19 cellular contexts compared by ENCODE assay signal in the genomic region with DNA sequence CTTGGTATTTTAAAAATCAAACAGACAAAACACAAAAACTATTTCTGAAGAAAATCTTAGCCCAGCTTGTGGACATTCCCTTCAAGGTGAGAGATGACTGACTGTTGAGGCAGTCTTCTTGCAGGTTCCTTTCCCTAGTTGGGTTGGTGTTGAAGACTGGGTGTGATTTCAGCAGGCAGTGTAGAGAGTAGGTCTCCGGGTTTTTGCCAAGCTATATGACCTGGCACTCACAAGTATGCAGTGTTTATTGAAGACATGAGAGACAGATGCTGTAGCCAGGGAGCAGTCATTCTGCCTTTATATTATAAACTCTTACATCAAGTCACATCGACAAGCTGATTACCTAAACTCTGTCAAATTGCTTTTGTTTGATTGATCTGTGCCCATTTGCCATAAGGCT. TPM values are rescaled to one million over a fixed set of nuclear protein-coding genes. Genes with fewer than 3 reads are reported as not detected.
DNase-seq lines count a peak whose midpoint lies in the region; ATAC-seq, FAIRE-seq and TF ChIP-seq lines count a peak whose summit lies in the region.
"Had no signal": no experiment of that assay in that cellular context is flagged by ENCODE, and none has a peak within 500 bp of the region (broad histone marks: within the 10 kb centered on the region; RNA-seq: fewer than 3 reads in every experiment).

No MANE protein-coding gene starts in this region.

- no peaks in the 10 kb centered on the region for H3K9me3 ChIP-seq in A549
- H3K9me3 ChIP-seq in adipocyte (ENCODE audit: control insufficient read depth, low read length): no peaks in the 10 kb centered on the region
- H3K9me3 ChIP-seq: body of pancreas, tibial nerve had no signal

- H3K9me3 Mint-ChIP-seq in MCF 10A (ENCODE audit: unreplicated experiment): no peaks in the 10 kb centered on the region
- no peaks in the 10 kb centered on the region for H3K9me3 Mint-ChIP-seq in type B pancreatic cell
- H3K9me3 Mint-ChIP-seq: CD4-positive, alpha-beta T cell had no signal

- CTCF ChIA-PET in A549 (lab: Yijun Ruan, JAX): interaction anchor here (0.9 kb wide), 1 partner anchor 20 kb away, joined by 6 read pairs; no protein-coding TSS in a partner anchor
- CTCF ChIA-PET in MCF 10A (lab: Yijun Ruan, JAX): interaction anchor here (0.6 kb wide), 1 partner anchor 650 kb away, joined by 5 read pairs; no protein-coding TSS in a partner anchor

- TF ChIP-seq POLR2A in A549 (IDR thresholded peaks at IDR 0.05; ENCODE audit: low read length): no peak

- no peak overlapping the region for H3K9ac ChIP-seq in adipocyte (ENCODE audit: low read length)

- H3K27me3 ChIP-seq in adipocyte (replicated peaks; ENCODE audit: control insufficient read depth, insufficient read depth, low read length): no peaks in the 10 kb centered on the region
- H3K27me3 ChIP-seq: body of pancreas, tibial nerve had no signal

- no TSS peak for BruUV-seq in MCF 10A (replicated peaks; lab: Mats Ljungman, UMichigan)

- DNase-seq in A549 (ENCODE audit: low read depth in 1 of 2, low spot score in 1 of 2) (no peak), Caki2 (ENCODE audit: low read depth) (peak; percentile 14), NCI-H1930 (lab: John Stamatoyannopoulos, UW) (peak; percentile 44 to 57), adipocyte (ENCODE audit: low read depth) (peak; percentile 35), islet precursor cell (no peak), MCF 10A (ENCODE audit: unreplicated experiment) (no peak), type B pancreatic cell (ENCODE audit: extremely low spot score, unreplicated experiment) (no peak)
- DNase-seq: activated CD8-positive, alpha-beta memory T cell treated with anti-CD3 and anti-CD28 coated beads for 24 hours; activated gamma-delta T cell treated with Interleukin-2 at 50 U/mL for 16 hours; activated T-cell treated with anti-CD3 and anti-CD28 coated beads, Interleukin-2, amount 50 U/mL, for 1 hour; body of pancreas; CD4-positive, alpha-beta T cell; cerebellar nuclear complex; H7; KG1; nucleus accumbens had no signal

- in situ Hi-C loops in Caki2 (cut with HindIII; ENCODE audit: low pct_unique_long_range_greater_than_20kb, low sequenced_read_pairs): no loop called here

- H3K4me3 ChIP-seq in A549 (no peak overlapping the region), adipocyte (ENCODE audit: low read length) (no peak overlapping the region)
- H3K4me3 ChIP-seq: body of pancreas, tibial nerve had no signal

- no peak for TF ChIP-seq EP300 in A549 (IDR thresholded peaks at IDR 0.05)

- H3K4me2 ChIP-seq in A549: 0 out of 3 replicates have a peak overlapping the region, but pooled peaks have one; percentile 5

- POLR2A ChIA-PET in A549 (lab: Yijun Ruan, JAX): no interaction called here
- POLR2A ChIA-PET in MCF 10A (lab: Yijun Ruan, JAX): interaction anchor here (0.6 to 1.2 kb wide), 4 partner anchors 13 to 461 kb away, joined by 3 read pairs; no protein-coding TSS in a partner anchor

- H3K27ac ChIP-seq in A549: no peak overlapping the region
- H3K27ac ChIP-seq: body of pancreas, tibial nerve had no signal

- no peak for TF ChIP-seq RAD21 in A549 (conservative IDR thresholded peaks at IDR 0.05 in 1 of 2, IDR thresholded peaks at IDR 0.05 in 1 of 2)

- ATAC-seq in A549: peak in 1 of 2 experiments; percentile 53; a peak in 2 of 6 replicates
- ATAC-seq: body of pancreas had no signal

- no peak overlapping the region for H3K27ac Mint-ChIP-seq in MCF 10A (ENCODE audit: low read depth, unreplicated experiment)
- H3K27ac Mint-ChIP-seq in type B pancreatic cell: no peak overlapping the region
- H3K27ac Mint-ChIP-seq: CD4-positive, alpha-beta T cell had no signal

- intact Hi-C loops in MCF 10A (cut with micrococcal nuclease): no loop called here

- FAIRE-seq in A549 (lab: Jason Lieb, UNC): peak; percentile 79
- FAIRE-seq: endothelial cell of umbilical vein, TTC549 had no signal

- peaks cover 11% of the 10 kb centered on the region for H3K36me3 ChIP-seq in adipocyte (ENCODE audit: control insufficient read depth, insufficient read depth, low read length, severe bottlenecking)

- H3K27me3 Mint-ChIP-seq in MCF 10A (ENCODE audit: insufficient read depth, unreplicated experiment) (no peaks in the 10 kb centered on the region), type B pancreatic cell (no peaks in the 10 kb centered on the region)
- H3K27me3 Mint-ChIP-seq: CD4-positive, alpha-beta T cell had no signal

- H3K4me1 Mint-ChIP-seq in MCF 10A (ENCODE audit: insufficient read depth, unreplicated experiment) (no peaks in the 10 kb centered on the region), type B pancreatic cell (ENCODE audit: unreplicated experiment) (peaks cover 6% of the 10 kb centered on the region)

- H3K36me3 Mint-ChIP-seq in MCF 10A (ENCODE audit: insufficient read depth, unreplicated experiment) (no peaks in the 10 kb centered on the region), type B pancreatic cell (peaks cover 6% of the 10 kb centered on the region)

- no peak for TF ChIP-seq CTCF in A549 (IDR thresholded peaks at IDR 0.05)
- no peak for TF ChIP-seq CTCF in MCF 10A (IDR thresholded peaks at IDR 0.05; ENCODE audit: unreplicated experiment)
- no peak for TF ChIP-seq CTCF in type B pancreatic cell (conservative IDR thresholded peaks at IDR 0.05)

- H3K4me3 Mint-ChIP-seq in MCF 10A (ENCODE audit: unreplicated experiment) (no peak overlapping the region), type B pancreatic cell (no peak overlapping the region)
- H3K4me3 Mint-ChIP-seq: CD4-positive, alpha-beta T cell had no signal

- H3K4me1 ChIP-seq in A549: peaks cover 25% of the 10 kb centered on the region; the same call in 2 of the 3 replicates
- no peaks in the 10 kb centered on the region for H3K4me1 ChIP-seq in adipocyte (ENCODE audit: control insufficient read depth, insufficient read depth, low read length)
- H3K4me1 ChIP-seq: body of pancreas, tibial nerve had no signal

- WGBS in A549 (ENCODE audit: missing lambda C conversion rate): 46% methylated on average over 2 of the region's 2 CpGs

TF ChIP-seq in A549, 52 proteins besides CTCF, POLR2A, EP300 and RAD21:
- TF ChIP-seq KDM1A (IDR thresholded peaks at IDR 0.05; ENCODE audit: low read depth) (no peak), HOXB13 (CRISPR knock-in tag; IDR thresholded peaks at IDR 0.05; ENCODE audit: low read depth) (no peak), EHMT2 (IDR thresholded peaks at IDR 0.05; ENCODE audit: low read depth) (no peak)

RNA-seq across cellular contexts. Expression of a gene that starts 17.5 kb away (rescaled TPM):
- polyA plus RNA-seq in A549 (2011; rRNA removed) (3.7 and 6.1 TPM in 2 replicates), A549 (2017; fragmentation: RNase III; extraction: RNeasy Plus Mini Kit Qiagen cat#74134 plus additional on column Dnase treatment) (0.98 to 1.3 TPM (median 1.2 TPM) in 3 replicates)
- 0.59 and 1.0 TPM in 2 replicates for polyA plus RNA-seq in A549 (2012; cell fraction: cytosol; rRNA removed)
- polyA plus RNA-seq in A549 (2012; cell fraction: nucleus; rRNA removed): 0.40 and 0.59 TPM in 2 replicates
- polyA minus RNA-seq in A549 (2011; rRNA and poly(A)+ RNA removed): 9.0 and 9.7 TPM in 2 replicates
- 2.1 and 5.7 TPM in 2 replicates for total RNA-seq in Caki2 (2014; rRNA removed; shearing (Covaris generic); ENCODE audit: low replicate concordance)
- total RNA-seq in MCF 10A (2022) (3.8 and 5.0 TPM in 2 replicates), type B pancreatic cell (ENCODE audit: low replicate concordance) (4.9 and 6.1 TPM in 2 replicates)

RNA-seq across cellular contexts. Expression of a gene that starts 17.8 kb away (rescaled TPM):
- polyA plus RNA-seq in A549 (2011; rRNA removed) (21.9 and 26.7 TPM in 2 replicates), A549 (2017; fragmentation: RNase III; extraction: RNeasy Plus Mini Kit Qiagen cat#74134 plus additional on column Dnase treatment) (5.6 to 7.6 TPM (median 5.9 TPM) in 3 replicates)
- polyA plus RNA-seq in A549 (2012; cell fraction: cytosol; rRNA removed): 4.1 and 5.0 TPM in 2 replicates
- polyA plus RNA-seq in A549 (2012; cell fraction: nucleus; rRNA removed): 3.9 and 6.9 TPM in 2 replicates
- 71.5 and 84.4 TPM in 2 replicates for polyA minus RNA-seq in A549 (2011; rRNA and poly(A)+ RNA removed)
- 6.3 and 10.2 TPM in 2 replicates for total RNA-seq in Caki2 (2014; rRNA removed; shearing (Covaris generic); ENCODE audit: low replicate concordance)
- total RNA-seq in MCF 10A (2022) (29.7 and 40.8 TPM in 2 replicates), type B pancreatic cell (ENCODE audit: low replicate concordance) (42.4 and 43.4 TPM in 2 replicates)

Comparison
In these comparisons a context has a peak if more than half of its experiments do, and no peak if none do; other contexts are left out.
1. DNase-seq: peak in Caki2 (single experiment), NCI-H1930 (2 of 2) and adipocyte (single experiment); none in A549 (0 of 2), islet precursor cell (single experiment), MCF 10A (single experiment) and type B pancreatic cell (single experiment).